ENCODE assay signal across 2 cellular contexts in genomic region chr12:68665016-68665569, GRCh38.
TF ChIP-seq lines count a peak whose summit lies in the region.

No MANE protein-coding gene starts in this region.

TF ChIP-seq in HCT116, 20 proteins besides CTCF, POLR2A, EP300 and RAD21:
- TF ChIP-seq ELF1 (IDR thresholded peaks at IDR 0.05; ENCODE audit: borderline replicate concordance, low read depth) = no peak
- TF ChIP-seq EGR1 (IDR thresholded peaks at IDR 0.05; ENCODE audit: low read depth) = no peak
- TF ChIP-seq SP1 (IDR thresholded peaks at IDR 0.05; ENCODE audit: low read depth) = no peak
- no peak for TF ChIP-seq SIN3A (IDR thresholded peaks at IDR 0.05; ENCODE audit: low read depth)
- no peak for TF ChIP-seq ZNF274 (IDR thresholded peaks at IDR 0.05; ENCODE audit: low read depth, low read length)
- TF ChIP-seq TCF7L2 (IDR thresholded peaks at IDR 0.05; ENCODE audit: borderline replicate concordance, extremely low read depth, insufficient read depth, insufficient read length) = no peak
TF ChIP-seq in HCT116: peak in this region for 0.

TF ChIP-seq in HepG2, 621 proteins besides CTCF, POLR2A, EP300 and RAD21:
- peak; percentile 59 for TF ChIP-seq RBM22 (optimal IDR thresholded peaks at IDR 0.05; ENCODE audit: low read length)
- TF ChIP-seq RBM39 (IDR thresholded peaks at IDR 0.05; ENCODE audit: low read depth, low read length, poor library complexity, severe bottlenecking) = no peak
- TF ChIP-seq, protein P1, sequence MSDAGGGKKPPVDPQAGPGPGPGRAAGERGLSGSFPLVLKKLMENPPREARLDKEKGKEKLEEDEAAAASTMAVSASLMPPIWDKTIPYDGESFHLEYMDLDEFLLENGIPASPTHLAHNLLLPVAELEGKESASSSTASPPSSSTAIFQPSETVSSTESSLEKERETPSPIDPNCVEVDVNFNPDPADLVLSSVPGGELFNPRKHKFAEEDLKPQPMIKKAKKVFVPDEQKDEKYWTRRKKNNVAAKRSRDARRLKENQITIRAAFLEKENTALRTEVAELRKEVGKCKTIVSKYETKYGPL (CRISPR knock-in tag; IDR thresholded peaks at IDR 0.05) = peak; percentile 52; the same call in 1 of the 2 replicates
- peak; percentile 55 for TF ChIP-seq STAG1 (CRISPR knock-in tag; IDR thresholded peaks at IDR 0.05)
TF ChIP-seq in HepG2: peak in this region for 3.
